Comparison of ENCODE assay signal across 8 cellular contexts in genomic region chr17:41386227-41386626, GRCh38. TPM values are rescaled to one million over a fixed set of nuclear protein-coding genes. Genes with fewer than 3 reads are reported as not detected.
"Had no signal": no experiment of that assay in that cellular context is flagged by ENCODE, and none has a peak within 500 bp of the region (broad histone marks: within the 10 kb centered on the region; RNA-seq: fewer than 3 reads in every experiment).

No MANE protein-coding gene starts in this region.

- ATAC-seq: HepG2, K562 had no signal

- H3K27ac ChIP-seq: HL-60 had no signal

- H3K4me3 ChIP-seq: K562 had no signal

- FAIRE-seq: HepG2, HTR-8/SVneo, K562 had no signal

- DNase-seq: IMR-90, KBM-7, KG1 had no signal

- H3K4me3 Mint-ChIP-seq: IgD-negative memory B cell had no signal

- H3K4me1 Mint-ChIP-seq: IgD-negative memory B cell had no signal

- H3K27ac Mint-ChIP-seq: IgD-negative memory B cell had no signal

RNA-seq across cellular contexts. Expression of gene KRT34, which starts 4.1 kb away (rescaled TPM):
- polyA plus RNA-seq: HepG2, IgD-negative memory B cell, K562 had no signal

RNA-seq across cellular contexts. Expression of gene KRT31, which starts 11.2 kb away (rescaled TPM):
- polyA plus RNA-seq: IgD-negative memory B cell, K562 had no signal

RNA-seq across cellular contexts. Expression of gene KRT33B, which starts 16.6 kb away (rescaled TPM):
- polyA plus RNA-seq: HepG2, IgD-negative memory B cell, K562 had no signal

RNA-seq across cellular contexts. Expression of gene KRT33A, which starts 35.6 kb away (rescaled TPM):
- polyA plus RNA-seq: HepG2, IgD-negative memory B cell, IMR-90, K562 had no signal

RNA-seq across cellular contexts. Expression of gene KRT37, which starts 38.2 kb away (rescaled TPM):
- polyA plus RNA-seq: IgD-negative memory B cell, IMR-90, K562 had no signal
